In the genomic region with DNA sequence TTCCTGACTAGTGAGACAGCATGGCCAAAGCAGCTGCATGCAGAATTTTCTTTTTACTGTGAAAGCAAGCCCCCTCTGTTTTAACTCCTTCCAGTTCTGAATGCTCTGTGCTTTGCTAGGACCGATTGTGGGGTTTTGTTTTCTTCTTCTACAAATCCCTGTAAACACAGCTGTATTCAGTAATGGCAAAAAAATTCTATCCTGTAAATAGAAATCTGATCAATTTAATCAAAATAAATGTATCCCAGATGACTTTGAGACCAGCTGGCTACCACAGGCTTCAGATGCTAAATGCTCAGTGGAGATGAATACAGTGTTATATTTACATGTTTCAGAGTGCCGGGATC, we compare ENCODE assay signal across 12 cellular contexts.
DNase-seq lines count a peak whose midpoint lies in the region; ATAC-seq and TF ChIP-seq lines count a peak whose summit lies in the region.
"Had no signal": no experiment of that assay in that cellular context is flagged by ENCODE, and none has a peak within 500 bp of the region (broad histone marks: within the 10 kb centered on the region; RNA-seq: fewer than 3 reads in every experiment).

No MANE protein-coding gene starts in this region.

- DNase-seq in AG08396 (ENCODE audit: low spot score) (peak; percentile 5), DND-41 (no peak), aorta (no peak), NCI-H2029 treated with DMSO at 0.1 percent for 48 hours (lab: John Stamatoyannopoulos, UW) (no peak), NCI-H345 treated with DMSO at 0.1 percent for 48 hours (lab: John Stamatoyannopoulos, UW; ENCODE audit: unreplicated experiment) (no peak)
- no peak for DNase-seq in effector CD8-positive, alpha-beta T cell (lab: John Stamatoyannopoulos, UW)
- DNase-seq: central memory CD4-positive, alpha-beta T cell; NCI-H1417 treated with DMSO at 0.1 percent for 48 hours; transverse colon had no signal

- peaks cover 5% of the 10 kb centered on the region for H3K27me3 Mint-ChIP-seq in brain
- no peaks in the 10 kb centered on the region for H3K27me3 Mint-ChIP-seq in nephron (ENCODE audit: low read depth)

- H3K36me3 Mint-ChIP-seq in brain, result peaks cover 5% of the 10 kb centered on the region
- peaks cover 10% of the 10 kb centered on the region for H3K36me3 Mint-ChIP-seq in nephron (ENCODE audit: low read depth)

- H3K36me3 ChIP-seq in DND-41 (ENCODE audit: insufficient read depth, low read length), result peaks cover 3% of the 10 kb centered on the region; the same call in 1 of the 2 replicates
- H3K36me3 ChIP-seq in aorta (ENCODE audit: control insufficient read depth in 1 of 2, insufficient read depth in 2 of 2, low read length in 1 of 2), result no peaks in the 10 kb centered on the region
- H3K36me3 ChIP-seq: transverse colon had no signal

- H3K27ac Mint-ChIP-seq in brain (peak overlapping the region; percentile 96 to 99 (median 97)), nephron (peak overlapping the region; percentile 97 to 99 (median 98))

- H3K4me2 ChIP-seq in DND-41 (ENCODE audit: insufficient read depth, low read length), result peak overlapping the region; percentile 72

- H3K9ac ChIP-seq in DND-41 (ENCODE audit: low read depth, low read length), result peak overlapping the region; percentile 98

- intact Hi-C loops in aorta (cut with DNase I), result no loop called here

- H4K20me1 ChIP-seq in DND-41 (ENCODE audit: insufficient read depth, low read length), result no peaks in the 10 kb centered on the region

- ATAC-seq in DND-41 (ENCODE audit: insufficient read depth, low read depth) (no peak), aorta (ENCODE audit: low FRiP score) (no peak)

- WGBS in aorta, 2 donors, result 64 to 69% methylated on average over 2 of the region's 2 CpGs

- H3K4me1 ChIP-seq in DND-41 (ENCODE audit: insufficient read depth, low read length), result peaks cover 89% of the 10 kb centered on the region
- H3K4me1 ChIP-seq in aorta (ENCODE audit: control insufficient read depth in 1 of 2, insufficient read depth in 2 of 2, low read length in 2 of 2), result peaks cover 0 to 2% of the 10 kb centered on the region in 2 donors
- H3K4me1 ChIP-seq: foreskin keratinocyte had no signal

- H3K4me3 Mint-ChIP-seq in brain (peak overlapping the region; percentile 66 to 88 (median 82)), nephron (peak overlapping the region; percentile 16 to 87 (median 87))

- H3K27me3 ChIP-seq in DND-41 (ENCODE audit: insufficient read depth, low read length, poor library complexity), result no peaks in the 10 kb centered on the region
- H3K27me3 ChIP-seq in aorta (ENCODE audit: control insufficient read depth in 1 of 2, insufficient read depth in 2 of 2, low read length in 1 of 2), result no peaks in the 10 kb centered on the region
- H3K27me3 ChIP-seq: foreskin keratinocyte, transverse colon had no signal

- no peaks in the 10 kb centered on the region for H3K9me3 ChIP-seq in DND-41 (ENCODE audit: insufficient read depth, low read length, severe bottlenecking)
- no peaks in the 10 kb centered on the region for H3K9me3 ChIP-seq in aorta (ENCODE audit: control insufficient read depth, low read length)
- H3K9me3 ChIP-seq: transverse colon had no signal

- TF ChIP-seq CTCF in DND-41 (IDR thresholded peaks at IDR 0.05; ENCODE audit: borderline replicate concordance, extremely low read depth, low read length, poor library complexity, severe bottlenecking) (no peak), brain (conservative IDR thresholded peaks at IDR 0.05) (no peak), nephron (IDR thresholded peaks at IDR 0.05; ENCODE audit: unreplicated experiment in 3 of 3) (no peak)

- H3K9me3 Mint-ChIP-seq in brain (no peaks in the 10 kb centered on the region), nephron (no peaks in the 10 kb centered on the region)

- H3K4me3 ChIP-seq in DND-41 (ENCODE audit: low read depth in 1 of 2, low read length in 2 of 2), result peak overlapping the region; percentile 69 to 85
- no peak overlapping the region for H3K4me3 ChIP-seq in aorta (ENCODE audit: low read length in 2 of 2)

- H3K27ac ChIP-seq in DND-41 (ENCODE audit: low read length) (peak overlapping the region; percentile 100), aorta (ENCODE audit: low read depth in 1 of 2, low read length in 2 of 2) (no peak overlapping the region)
- H3K27ac ChIP-seq: foreskin keratinocyte had no signal

- peaks cover 98% of the 10 kb centered on the region for H3K4me1 Mint-ChIP-seq in brain
- H3K4me1 Mint-ChIP-seq in nephron, result peaks cover 77% of the 10 kb centered on the region

- peaks cover 81% of the 10 kb centered on the region for H3K79me2 ChIP-seq in DND-41 (ENCODE audit: insufficient read depth, low read length)

- H2AFZ ChIP-seq in DND-41 (ENCODE audit: low read depth, low read length), result peak overlapping the region; percentile 66

Comparison
In these comparisons a context has a peak if more than half of its experiments do, and no peak if none do; other contexts are left out.
1. H3K4me3 ChIP-seq: peak in DND-41 (2 of 2); none in aorta (0 of 2).